In the genomic region with DNA sequence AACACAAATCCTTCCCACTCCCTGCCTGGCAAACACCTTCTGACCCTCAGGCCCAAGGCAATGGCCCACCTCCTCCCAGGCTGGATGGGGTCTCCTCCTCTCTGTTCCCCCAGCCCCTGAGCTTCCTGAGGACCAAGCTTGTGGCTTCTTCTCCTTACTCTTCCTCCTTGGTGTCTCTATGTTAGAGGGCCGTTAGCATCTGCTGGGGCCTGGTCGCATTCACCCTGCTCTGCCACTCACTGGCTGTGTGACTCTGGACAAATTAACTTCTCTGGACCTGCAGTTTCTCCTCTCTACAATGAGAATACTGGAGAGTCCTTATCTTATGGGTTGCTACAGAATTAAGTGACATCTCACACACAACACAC, we compare ENCODE assay signal across 9 cellular contexts. TPM values are rescaled to one million over a fixed set of nuclear protein-coding genes. Genes with fewer than 3 reads are reported as not detected.
DNase-seq lines count a peak whose midpoint lies in the region; ATAC-seq and TF ChIP-seq lines count a peak whose summit lies in the region.
"Had no signal": no experiment of that assay in that cellular context is flagged by ENCODE, and none has a peak within 500 bp of the region (broad histone marks: within the 10 kb centered on the region; RNA-seq: fewer than 3 reads in every experiment).

No MANE protein-coding gene starts in this region.

- intact Hi-C loops in activated CD4-positive, alpha-beta T cell treated with anti-CD3 and anti-CD28 coated beads for 36 hours (cut with DNase I, micrococcal nuclease): loop anchor here (1.0 to 10.0 kb wide), 11 partner anchors 18 to 927 kb away; a partner anchor contains a TSS
- intact Hi-C loops in left lung (cut with DNase I): no loop called here

- H3K9me3 ChIP-seq in adipocyte (ENCODE audit: control insufficient read depth, low read length) (no peaks in the 10 kb centered on the region), left lung (no peaks in the 10 kb centered on the region), suprapubic skin (no peaks in the 10 kb centered on the region)

- no peaks in the 10 kb centered on the region for H3K27me3 ChIP-seq in adipocyte (replicated peaks; ENCODE audit: control insufficient read depth, insufficient read depth, low read length)
- H3K27me3 ChIP-seq in left lung: no peaks in the 10 kb centered on the region
- H3K27me3 ChIP-seq in suprapubic skin: no peaks in the 10 kb centered on the region

- peak overlapping the region; percentile 87 for H3K27ac Mint-ChIP-seq in activated CD4-positive, alpha-beta T cell treated with anti-CD3 and anti-CD28 coated beads for 36 hours

- CTCF ChIA-PET in activated CD4-positive, alpha-beta T cell treated with anti-CD3 and anti-CD28 coated beads for 36 hours (lab: Charles Lee): interaction anchor here (1.3 to 2.3 kb wide), 4 partner anchors 18 to 94 kb away, joined by 3 to 9 read pairs (median 8); a partner anchor contains a TSS

- H3K36me3 Mint-ChIP-seq in activated CD4-positive, alpha-beta T cell treated with anti-CD3 and anti-CD28 coated beads for 36 hours (ENCODE audit: low read depth): peaks cover 7% of the 10 kb centered on the region

- POLR2A ChIA-PET in activated CD4-positive, alpha-beta T cell treated with anti-CD3 and anti-CD28 coated beads for 36 hours (lab: Charles Lee): interaction anchor here (3.7 kb wide), 1 partner anchor 19 kb away, joined by 31 read pairs; a partner anchor contains a TSS

- peak overlapping the region; percentile 87 to 93 for H3K27ac ChIP-seq in left lung
- peak overlapping the region; percentile 96 for H3K27ac ChIP-seq in suprapubic skin

- no peaks in the 10 kb centered on the region for H3K27me3 Mint-ChIP-seq in activated CD4-positive, alpha-beta T cell treated with anti-CD3 and anti-CD28 coated beads for 36 hours

- 41% methylated on average over 2 of the region's 2 CpGs for WGBS in suprapubic skin

- ATAC-seq in activated CD4-positive, alpha-beta T cell treated with anti-CD3 and anti-CD28 coated beads for 36 hours: no peak
- ATAC-seq in left lung (no peak), HG02610 (IDR thresholded peaks at IDR 0.05; ENCODE audit: unreplicated experiment) (no peak)

- TF ChIP-seq EP300 in suprapubic skin (IDR thresholded peaks at IDR 0.05): no peak

- peaks cover 52% of the 10 kb centered on the region for H3K4me1 Mint-ChIP-seq in activated CD4-positive, alpha-beta T cell treated with anti-CD3 and anti-CD28 coated beads for 36 hours

- peak overlapping the region; percentile 92 for H3K4me3 ChIP-seq in adipocyte (ENCODE audit: low read length)
- peak overlapping the region in 1 of 2 donors; percentile 77 for H3K4me3 ChIP-seq in left lung
- peak overlapping the region; percentile 73 for H3K4me3 ChIP-seq in suprapubic skin

- H3K9me3 Mint-ChIP-seq in activated CD4-positive, alpha-beta T cell treated with anti-CD3 and anti-CD28 coated beads for 36 hours (ENCODE audit: low read depth): no peaks in the 10 kb centered on the region

- TF ChIP-seq CTCF in left lung (IDR thresholded peaks at IDR 0.05) (no peak), suprapubic skin (IDR thresholded peaks at IDR 0.05) (no peak)

- peaks cover 57% of the 10 kb centered on the region for H3K4me1 ChIP-seq in adipocyte (ENCODE audit: control insufficient read depth, insufficient read depth, low read length)
- H3K4me1 ChIP-seq in left lung: peaks cover 30 to 58% of the 10 kb centered on the region in 2 donors
- peaks cover 67% of the 10 kb centered on the region for H3K4me1 ChIP-seq in suprapubic skin

- peak overlapping the region; percentile 97 for H3K4me3 Mint-ChIP-seq in activated CD4-positive, alpha-beta T cell treated with anti-CD3 and anti-CD28 coated beads for 36 hours

- TF ChIP-seq POLR2A in suprapubic skin (IDR thresholded peaks at IDR 0.05): peak in 1 of 2 donors; percentile 4

- peak overlapping the region; percentile 88 for H3K9ac ChIP-seq in adipocyte (ENCODE audit: low read length)

- H3K36me3 ChIP-seq in adipocyte (ENCODE audit: control insufficient read depth, insufficient read depth, low read length, severe bottlenecking): no peaks in the 10 kb centered on the region
- H3K36me3 ChIP-seq in left lung: no peaks in the 10 kb centered on the region
- H3K36me3 ChIP-seq in suprapubic skin: no peaks in the 10 kb centered on the region

- peak; percentile 22 for DNase-seq in activated CD4-positive, alpha-beta T cell treated with anti-CD3 and anti-CD28 coated beads for 36 hours
- DNase-seq in activated CD4-positive, alpha-beta T cell treated with anti-CD3 and anti-CD28 coated beads for 48 hours: no peak
- DNase-seq in adipocyte (ENCODE audit: low read depth) (no peak), left lung (no peak), suprapubic skin (ENCODE audit: low spot score in 2 of 2) (no peak), NCI-H748 treated with DMSO at 0.1 percent for 48 hours (lab: John Stamatoyannopoulos, UW) (no peak), HT-29 (ENCODE audit: low spot score) (no peak)

RNA-seq across cellular contexts. Expression of a gene that starts 0.7 kb away (rescaled TPM):
- total RNA-seq in activated CD4-positive, alpha-beta T cell treated with anti-CD3 and anti-CD28 coated beads for 36 hours: 100 to 1,000 TPM; 114 to 380 TPM
- total RNA-seq in left lung: 100 to 1,000 TPM; 239 to 425 TPM
- total RNA-seq in suprapubic skin: 1,000 to 10,000 TPM in 1 of 4 donors, 100 to 1,000 TPM in 3; 375 to 1,014 (median 463) TPM
- 44.1 and 51.4 TPM in 2 replicates for total RNA-seq in HT-29 (2014; rRNA removed; shearing (Covaris generic))

RNA-seq across cellular contexts. Expression of a gene that starts 17.9 kb away (rescaled TPM):
- total RNA-seq in activated CD4-positive, alpha-beta T cell treated with anti-CD3 and anti-CD28 coated beads for 36 hours: 100 to 1,000 TPM in 1 of 2 experiments, 10 to 100 TPM in 1; 61.1 to 108 TPM
- 100 to 1,000 TPM; 103 to 262 TPM for total RNA-seq in left lung
- total RNA-seq in suprapubic skin: 1,000 to 10,000 TPM in 1 of 4 donors, 100 to 1,000 TPM in 3; 454 to 1,259 (median 584) TPM
- 493 and 525 TPM in 2 replicates for total RNA-seq in HT-29 (2014; rRNA removed; shearing (Covaris generic))

RNA-seq across cellular contexts. Expression of a gene that starts 18.3 kb away (rescaled TPM):
- total RNA-seq in activated CD4-positive, alpha-beta T cell treated with anti-CD3 and anti-CD28 coated beads for 36 hours: 10 to 100 TPM; 10.6 to 27.0 TPM
- total RNA-seq in left lung (not detected), suprapubic skin (not detected)
- total RNA-seq in HT-29 (2014; rRNA removed; shearing (Covaris generic)): 3.5 TPM in 1 of 2 replicates, not detected in the other
- total RNA-seq: RPMI7951 had no signal

RNA-seq across cellular contexts. Expression of a gene that starts 24.8 kb away (rescaled TPM):
- not detected for total RNA-seq in activated CD4-positive, alpha-beta T cell treated with anti-CD3 and anti-CD28 coated beads for 36 hours
- 10 to 100 TPM in 1 of 2 donors, 1 to 10 TPM in 1; 8.4 to 32.5 TPM for total RNA-seq in left lung
- total RNA-seq in suprapubic skin: 10 to 100 TPM; 13.6 to 41.7 (median 20.5) TPM
- total RNA-seq in HT-29 (2014; rRNA removed; shearing (Covaris generic)): not detected in 2 replicates

RNA-seq across cellular contexts. Expression of a gene that starts 30.8 kb away (rescaled TPM):
- 1 to 10 TPM in 1 of 2 experiments, under 1 TPM in 1; 0.74 to 1.1 TPM for total RNA-seq in activated CD4-positive, alpha-beta T cell treated with anti-CD3 and anti-CD28 coated beads for 36 hours
- total RNA-seq in left lung: 10 to 100 TPM in 1 of 2 donors, 1 to 10 TPM in 1; 3.1 to 24.1 TPM
- 10 to 100 TPM in 3 of 4 donors, 1 to 10 TPM in 1; 5.2 to 93.7 (median 29.4) TPM for total RNA-seq in suprapubic skin
- 2.0 and 6.6 TPM in 2 replicates for total RNA-seq in HT-29 (2014; rRNA removed; shearing (Covaris generic))

Comparison
In these comparisons a context has a peak if more than half of its experiments do, and no peak if none do; other contexts are left out.
1. intact Hi-C loops: an anchor here in activated CD4-positive, alpha-beta T cell treated with anti-CD3 and anti-CD28 coated beads for 36 hours (1.0 to 10.0 kb wide); none called in left lung.